8 cellular contexts compared by ENCODE assay signal in the genomic region with DNA sequence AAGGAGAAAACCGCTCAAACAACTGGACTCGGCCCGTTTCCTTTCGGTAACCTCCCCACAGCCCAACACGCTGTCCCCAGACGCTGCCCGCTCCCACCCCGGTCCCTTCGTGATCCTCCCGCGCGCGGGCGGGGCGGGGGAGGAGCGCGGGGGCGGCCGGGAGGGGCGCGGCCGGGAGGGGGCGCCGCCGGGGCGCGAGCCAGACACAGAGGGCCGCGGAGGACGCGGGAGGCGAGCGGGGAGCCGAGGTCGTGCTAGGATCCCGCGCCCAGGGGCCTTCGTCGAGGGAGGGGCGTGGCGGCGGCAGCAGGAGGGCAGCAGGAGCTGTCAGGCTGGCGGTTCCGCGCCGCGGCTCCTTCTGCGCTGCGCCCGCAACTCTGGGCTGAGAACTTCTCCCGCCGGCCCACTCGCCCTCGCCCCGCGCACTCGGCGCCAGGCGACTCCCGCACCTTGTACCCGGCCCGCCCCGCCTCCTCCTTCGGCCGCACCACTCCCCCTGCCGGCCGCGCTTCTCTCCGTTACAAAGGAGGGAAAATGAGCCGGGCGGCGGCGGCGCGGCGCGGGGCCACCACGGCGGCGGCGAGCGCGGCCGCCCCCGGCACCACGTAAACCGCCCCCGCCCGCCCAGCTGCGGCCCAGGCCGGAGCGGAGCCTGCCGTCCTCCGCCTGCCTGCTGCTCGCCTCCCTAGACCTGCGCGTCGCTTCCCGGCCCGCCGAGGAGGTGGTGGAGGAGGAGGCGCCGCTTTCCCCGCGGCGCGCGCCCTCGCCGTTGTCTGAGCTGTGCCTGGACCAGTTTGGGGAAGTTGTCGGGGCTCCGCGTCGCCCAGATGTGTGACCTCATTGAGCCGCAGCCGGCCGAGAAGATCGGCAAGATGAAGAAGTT. TPM values are rescaled to one million over a fixed set of nuclear protein-coding genes. Genes with fewer than 3 reads are reported as not detected.
A peak's percentile ranks its signal among the peaks of the same experiment; 100 is the strongest.
DNase-seq lines count a peak whose midpoint lies in the region; ATAC-seq and TF ChIP-seq lines count a peak whose summit lies in the region.

TSS of gene CDK14 (plus strand) at position 521 of the 883 bp plus-strand sequence. CDS start at position 828, 307 bp downstream.

- peak within 1 kb of the TSS; percentile 83 to 84 for H3K27ac ChIP-seq in ascending aorta
- peak within 1 kb of the TSS; percentile 87 for H3K27ac ChIP-seq in hepatocyte

- H2AFZ ChIP-seq in hepatocyte = peak within 1 kb of the TSS; percentile 93

- peaks cover 37% of the 10 kb centered on the region for H3K79me2 ChIP-seq in hepatocyte

- H3K9me2 ChIP-seq in hepatocyte (replicated peaks; ENCODE audit: insufficient read depth) = no peaks in the 10 kb centered on the region

- no peaks in the 10 kb centered on the region for H3K9me3 ChIP-seq in ascending aorta
- no peaks in the 10 kb centered on the region for H3K9me3 ChIP-seq in hepatocyte (ENCODE audit: low read depth)

- peak; percentile 76 for DNase-seq in HuH-7 (ENCODE audit: low spot score)
- peak; percentile 81 for DNase-seq in RPMI8226
- peak; percentile 39 to 88 for DNase-seq in ascending aorta (ENCODE audit: low spot score in 2 of 2)
- DNase-seq in hepatocyte (ENCODE audit: low spot score) = peak; percentile 92
- DNase-seq in pulmonary artery endothelial cell (ENCODE audit: low read depth, low spot score) = no peak
- no peak for DNase-seq in NK-92 treated with Interleukin-12 subunit alpha and Interleukin-12 subunit beta, amount 100 ng/mL, for 24 hours (lab: John Stamatoyannopoulos, UW)

- peaks cover 7% of the 10 kb centered on the region for H4K20me1 ChIP-seq in hepatocyte (ENCODE audit: insufficient read depth, poor library complexity, severe bottlenecking)

- H3K27me3 ChIP-seq in ascending aorta = no peaks in the 10 kb centered on the region
- no peaks in the 10 kb centered on the region for H3K27me3 ChIP-seq in hepatocyte

- TF ChIP-seq CTCF in ascending aorta (IDR thresholded peaks at IDR 0.05) (peak; percentile 31 to 57 (median 45)), hepatocyte (IDR thresholded peaks at IDR 0.05; ENCODE audit: poor library complexity) (peak; percentile 43)

- 0% methylated on average over 18 of the region's 118 CpGs for WGBS in hepatocyte (ENCODE audit: low lambda C conversion rate, missing lambda C conversion rate)

- peaks cover 0 to 3% of the 10 kb centered on the region in 2 donors for H3K4me1 ChIP-seq in ascending aorta
- no peaks in the 10 kb centered on the region for H3K4me1 ChIP-seq in hepatocyte (ENCODE audit: insufficient read depth)

- H3K4me2 ChIP-seq in hepatocyte = peak within 1 kb of the TSS; percentile 90

- intact Hi-C loops in ascending aorta (cut with DNase I) = loop anchor here (5.0 to 10.0 kb wide), 5 partner anchors 111 to 869 kb away; partner anchors contain the start of genes CLDN12 and FZD1

- ATAC-seq in GM21576 (IDR thresholded peaks at IDR 0.05; ENCODE audit: unreplicated experiment) = peak; percentile 45

- H3K36me3 ChIP-seq in ascending aorta (no peaks in the 10 kb centered on the region), hepatocyte (replicated peaks; ENCODE audit: insufficient read depth, low read depth) (no peaks in the 10 kb centered on the region)

- peak within 1 kb of the TSS; percentile 95 for H3K4me3 ChIP-seq in GM08714 (ENCODE audit: low read length)
- peak within 1 kb of the TSS; percentile 78 to 93 for H3K4me3 ChIP-seq in ascending aorta
- H3K4me3 ChIP-seq in hepatocyte = peak within 1 kb of the TSS; percentile 88

RNA-seq across cellular contexts. Expression of gene CDK14, which starts in this region (rescaled TPM):
- total RNA-seq in ascending aorta (5.1 TPM), hepatocyte (20.7 and 23.5 TPM in 2 replicates), pulmonary artery endothelial cell (13.6 and 19.5 TPM in 2 replicates)
- 8.6 and 15.2 TPM in 2 replicates for polyA plus RNA-seq in hepatocyte

Comparison
In these comparisons a context has a peak if more than half of its experiments do, and no peak if none do; other contexts are left out.
1. DNase-seq: peak in HuH-7 (single experiment), RPMI8226 (single experiment), ascending aorta (2 of 2) and hepatocyte (single experiment); none in pulmonary artery endothelial cell (single experiment) and NK-92 treated with Interleukin-12 subunit alpha and Interleukin-12 subunit beta, amount 100 ng/mL, for 24 hours (single experiment).
2. Peak in every context shown above with its lines, with median percentiles within 50 percentile points of each other: H3K4me3 ChIP-seq.